In genomic region chr4:163554870-163555465, GRCh38 we compare ENCODE assay signal across 8 cellular contexts.
DNase-seq lines count a peak whose midpoint lies in the region; ATAC-seq, FAIRE-seq and TF ChIP-seq lines count a peak whose summit lies in the region.

No MANE protein-coding gene starts in this region.

- intact Hi-C loops in OCI-LY7 (cut with micrococcal nuclease; ENCODE audit: unreplicated experiment) = loop anchor here (5.0 to 10.0 kb wide), 5 partner anchors 360 to 1192 kb away; no protein-coding TSS in a partner anchor

- H3K9me2 ChIP-seq in OCI-LY7 (ENCODE audit: insufficient read depth, low read length) = no peaks in the 10 kb centered on the region

- no peak overlapping the region for H3K4me2 ChIP-seq in OCI-LY7 (ENCODE audit: low read length)

- CTCF ChIA-PET in OCI-LY7 (lab: Charles Lee; ENCODE audit: unreplicated experiment) = interaction anchor here (1.2 to 3.7 kb wide), 5 partner anchors 108 to 126 kb away, joined by 3 to 24 read pairs (median 13); no protein-coding TSS in a partner anchor

- peak; percentile 61 for FAIRE-seq in small intestine (lab: Jason Lieb, UNC)

- H3K4me3 ChIP-seq in OCI-LY7 (ENCODE audit: low read depth, low read length, poor library complexity, severe bottlenecking) (no peak overlapping the region), small intestine (ENCODE audit: low read depth in 1 of 2, low read length in 2 of 2) (no peak overlapping the region)

- TF ChIP-seq CTCF in OCI-LY7 (conservative IDR thresholded peaks at IDR 0.05; ENCODE audit: low read length) = peak; percentile 99

- no peaks in the 10 kb centered on the region; the same call in 1 of the 2 replicates for H3K36me3 ChIP-seq in OCI-LY7 (ENCODE audit: insufficient read depth, low read length)
- no peaks in the 10 kb centered on the region for H3K36me3 ChIP-seq in small intestine (ENCODE audit: control insufficient read depth in 2 of 2, insufficient read depth in 2 of 2, low read length in 2 of 2)

- H3K27me3 ChIP-seq in small intestine (ENCODE audit: control insufficient read depth in 2 of 2, insufficient read depth in 2 of 2, low read length in 2 of 2) = no peaks in the 10 kb centered on the region

- H3K9me3 ChIP-seq in OCI-LY7 (ENCODE audit: low read length) = peaks cover 1% of the 10 kb centered on the region; the same call in 1 of the 2 replicates
- no peaks in the 10 kb centered on the region for H3K9me3 ChIP-seq in small intestine (ENCODE audit: control insufficient read depth, low read depth)

- no peak for ATAC-seq in GM19397 (IDR thresholded peaks at IDR 0.05; ENCODE audit: unreplicated experiment)
- ATAC-seq in HG02571 (IDR thresholded peaks at IDR 0.05; ENCODE audit: unreplicated experiment) = no peak
- ATAC-seq in HG02798 (IDR thresholded peaks at IDR 0.05; ENCODE audit: poor library complexity, unreplicated experiment) = no peak

- H3K27ac ChIP-seq in OCI-LY7 (ENCODE audit: low read depth, low read length, poor library complexity, severe bottlenecking) (no peak overlapping the region), small intestine (ENCODE audit: low read depth in 1 of 2, low read length in 1 of 2) (no peak overlapping the region)

- DNase-seq in SIG-M5 treated with dmso at 0.1 percent for 504 hours (lab: John Stamatoyannopoulos, UW; ENCODE audit: unreplicated experiment) = peak; percentile 52
- DNase-seq in SIG-M5 (lab: John Stamatoyannopoulos, UW) = no peak
- DNase-seq in OCI-LY7 (ENCODE audit: low spot score) = peak; percentile 68
- DNase-seq in epidermal melanocyte (ENCODE audit: insufficient read length, low spot score) = peak; percentile 51
- DNase-seq in small intestine = peak; percentile 18

- no peaks in the 10 kb centered on the region for H4K20me1 ChIP-seq in OCI-LY7 (ENCODE audit: insufficient read depth, low read length)

- H3K4me1 ChIP-seq in OCI-LY7 (ENCODE audit: insufficient read depth, low read length, poor library complexity, severe bottlenecking) (peaks cover 40% of the 10 kb centered on the region), small intestine (ENCODE audit: control insufficient read depth in 2 of 2, insufficient read depth in 1 of 2, low read depth in 1 of 2, low read length in 1 of 2) (peaks cover 0 to 2% of the 10 kb centered on the region in 2 donors)

- no peak overlapping the region for H2AFZ ChIP-seq in OCI-LY7 (ENCODE audit: low read length)

- POLR2A ChIA-PET in OCI-LY7 (lab: Charles Lee) = interaction anchor here (9.5 kb wide), 2 partner anchors 112 to 121 kb away, joined by 109 to 111 read pairs; no protein-coding TSS in a partner anchor

- no peaks in the 10 kb centered on the region for H3K79me2 ChIP-seq in OCI-LY7 (ENCODE audit: insufficient read depth, low read depth, low read length)

- BruUV-seq in OCI-LY7 (replicated peaks; lab: Mats Ljungman, UMichigan) = no TSS peak

- WGBS in small intestine, 3 donors = 18 to 29% (median 24%) methylated on average over 3 of the region's 3 CpGs
